In genomic region chr3:72797773-72798543, GRCh38 we compare ENCODE assay signal across 1 cellular context.
TF ChIP-seq lines count a peak whose summit lies in the region.

No MANE protein-coding gene starts in this region.

TF ChIP-seq in WTC11, 78 proteins besides CTCF, POLR2A, EP300 and RAD21 (continued from another document):
- TF ChIP-seq ZNF532 (CRISPR knock-in tag; IDR thresholded peaks at IDR 0.05; ENCODE audit: borderline replicate concordance) (no peak), MLX (CRISPR knock-in tag; IDR thresholded peaks at IDR 0.05) (no peak), RELA (CRISPR knock-in tag; IDR thresholded peaks at IDR 0.05; ENCODE audit: borderline replicate concordance) (no peak), OVOL2 (CRISPR knock-in tag; IDR thresholded peaks at IDR 0.05; ENCODE audit: borderline replicate concordance) (no peak)
- TF ChIP-seq, protein P1, sequence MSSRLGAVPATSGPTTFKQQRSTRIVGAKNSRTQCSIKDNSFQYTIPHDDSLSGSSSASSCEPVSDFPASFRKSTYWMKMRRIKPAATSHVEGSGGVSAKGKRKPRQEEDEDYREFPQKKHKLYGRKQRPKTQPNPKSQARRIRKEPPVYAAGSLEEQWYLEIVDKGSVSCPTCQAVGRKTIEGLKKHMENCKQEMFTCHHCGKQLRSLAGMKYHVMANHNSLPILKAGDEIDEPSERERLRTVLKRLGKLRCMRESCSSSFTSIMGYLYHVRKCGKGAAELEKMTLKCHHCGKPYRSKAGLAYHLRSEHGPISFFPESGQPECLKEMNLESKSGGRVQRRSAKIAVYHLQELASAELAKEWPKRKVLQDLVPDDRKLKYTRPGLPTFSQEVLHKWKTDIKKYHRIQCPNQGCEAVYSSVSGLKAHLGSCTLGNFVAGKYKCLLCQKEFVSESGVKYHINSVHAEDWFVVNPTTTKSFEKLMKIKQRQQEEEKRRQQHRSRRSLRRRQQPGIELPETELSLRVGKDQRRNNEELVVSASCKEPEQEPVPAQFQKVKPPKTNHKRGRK (CRISPR knock-in tag; IDR thresholded peaks at IDR 0.05; ENCODE audit: borderline replicate concordance): no peak
